In the genomic region with DNA sequence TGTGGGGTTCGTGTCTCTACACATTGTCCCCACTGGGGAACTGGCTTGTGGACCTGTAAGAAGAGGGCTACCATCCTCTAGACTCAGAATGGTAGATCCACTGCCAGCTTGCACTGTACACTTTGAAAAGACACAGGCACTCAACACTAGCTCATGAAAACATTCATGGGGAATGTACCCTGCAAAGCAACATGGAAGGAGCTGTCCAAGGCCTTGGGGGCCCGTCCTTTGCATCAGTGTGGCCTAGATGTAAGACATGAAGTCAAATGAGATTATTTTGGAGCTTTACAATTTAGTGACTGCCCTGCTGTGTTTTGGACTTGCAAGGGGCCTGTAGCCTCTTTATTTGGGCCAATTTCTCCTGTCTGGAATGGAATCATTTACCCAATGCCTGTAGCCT, we compare ENCODE assay signal across 35 cellular contexts.
"Had no signal": no experiment of that assay in that cellular context is flagged by ENCODE, and none has a peak within 500 bp of the region (broad histone marks: within the 10 kb centered on the region; RNA-seq: fewer than 3 reads in every experiment).

No MANE protein-coding gene starts in this region.

- H3K9me3 ChIP-seq: adrenal gland, breast epithelium, colonic mucosa, esophagus squamous epithelium, gastroesophageal sphincter, heart right ventricle had no signal

- ATAC-seq: activated CD8-positive, alpha-beta memory T cell treated with anti-CD3 and anti-CD28 coated beads, Interleukin-2, amount 10 ng/mL, durations not matched to agents 7 days and 5 days; activated CD8-positive, alpha-beta T cell treated with anti-CD3 and anti-CD28 coated beads for 36 hours; activated naive CD8-positive, alpha-beta T cell treated with anti-CD3 and anti-CD28 coated beads, Interleukin-2, amount 50 U/mL, for 24 hours; gastroesophageal sphincter; heart right ventricle; T-helper 17 cell; WTC11 had no signal

- H2AFZ ChIP-seq: hepatocyte had no signal

- H3K4me1 Mint-ChIP-seq: activated CD4-positive, alpha-beta T cell treated with anti-CD3 and anti-CD28 coated beads, Interleukin-2, amount 10 ng/mL, durations not matched to agents 7 days and 5 days; activated CD8-positive, alpha-beta memory T cell treated with anti-CD3 and anti-CD28 coated beads, Interleukin-2, amount 10 ng/mL, durations not matched to agents 7 days and 5 days; activated naive CD4-positive, alpha-beta T cell treated with anti-CD3 and anti-CD28 coated beads, Interleukin-2, amount 50 U/mL, for 24 hours; activated naive CD8-positive, alpha-beta T cell treated with anti-CD3 and anti-CD28 coated beads for 36 hours; activated naive CD8-positive, alpha-beta T cell treated with anti-CD3 and anti-CD28 coated beads, Interleukin-2, amount 50 U/mL, for 24 hours; brain; T-helper 17 cell; WTC11 had no signal

- DNase-seq: activated CD4-positive, alpha-beta T cell treated with anti-CD3 and anti-CD28 coated beads for 1 hour; activated CD4-positive, alpha-beta T cell treated with anti-CD3 and anti-CD28 coated beads for 4 hours; activated CD4-positive, alpha-beta T cell treated with anti-CD3 and anti-CD28 coated beads, Interleukin-2, amount 10 ng/mL, durations not matched to agents 7 days and 5 days; activated CD4-positive, alpha-beta T cell treated with anti-CD3 and anti-CD28 coated beads, Interleukin-2, amount 50 U/mL, for 4 hours; activated CD8-positive, alpha-beta memory T cell treated with anti-CD3 and anti-CD28 coated beads, Interleukin-2, amount 10 ng/mL, durations not matched to agents 7 days and 5 days; activated CD8-positive, alpha-beta memory T cell treated with anti-CD3 and anti-CD28 coated beads, Interleukin-2, amount 50 U/mL, for 4 hours; activated CD8-positive, alpha-beta T cell treated with anti-CD3 and anti-CD28 coated beads for 36 hours; activated effector memory CD4-positive, alpha-beta T cell treated with anti-CD3 and anti-CD28 coated beads, Interleukin-2, amount 50 U/mL, for 16 hours; activated naive CD4-positive, alpha-beta T cell treated with anti-CD3 and anti-CD28 coated beads for 36 hours; activated naive CD8-positive, alpha-beta T cell treated with anti-CD3 and anti-CD28 coated beads for 36 hours; activated naive CD8-positive, alpha-beta T cell treated with anti-CD3 and anti-CD28 coated beads, Interleukin-2, amount 50 U/mL, for 24 hours; activated T-cell treated with anti-CD3 and anti-CD28 coated beads, Interleukin-2, amount 50 U/mL, for 1 hour; activated T-cell treated with anti-CD3 and anti-CD28 coated beads, Interleukin-2, amount 50 U/mL, for 48 hours; adrenal gland; amygdala; aorta; central memory CD4-positive, alpha-beta T cell; cerebellar nuclear complex; colonic mucosa; effector CD8-positive, alpha-beta T cell; esophagus squamous epithelium; foreskin melanocyte; heart right ventricle; T-helper 17 cell had no signal

- H3K36me3 Mint-ChIP-seq: activated CD8-positive, alpha-beta memory T cell treated with anti-CD3 and anti-CD28 coated beads, Interleukin-2, amount 10 ng/mL, durations not matched to agents 7 days and 5 days; activated naive CD4-positive, alpha-beta T cell treated with anti-CD3 and anti-CD28 coated beads, Interleukin-2, amount 50 U/mL, for 24 hours; activated naive CD8-positive, alpha-beta T cell treated with anti-CD3 and anti-CD28 coated beads for 36 hours; brain had no signal

- H3K27ac ChIP-seq: adrenal gland, breast epithelium, cardiac muscle cell, colonic mucosa, epithelial cell of prostate, esophagus squamous epithelium, gastroesophageal sphincter, heart right ventricle, hepatocyte, VCaP had no signal

- H3K36me3 ChIP-seq: adrenal gland, breast epithelium, cardiac muscle cell, colonic mucosa, esophagus squamous epithelium, gastroesophageal sphincter, heart right ventricle had no signal

- H3K4me3 ChIP-seq: adrenal gland, breast epithelium, cardiac muscle cell, colonic mucosa, esophagus squamous epithelium, gastroesophageal sphincter, heart right ventricle, hepatocyte had no signal

- H3K27me3 Mint-ChIP-seq: activated CD4-positive, alpha-beta T cell treated with anti-CD3 and anti-CD28 coated beads, Interleukin-2, amount 10 ng/mL, durations not matched to agents 7 days and 5 days; activated CD8-positive, alpha-beta memory T cell treated with anti-CD3 and anti-CD28 coated beads, Interleukin-2, amount 10 ng/mL, durations not matched to agents 7 days and 5 days; activated CD8-positive, alpha-beta T cell treated with anti-CD3 and anti-CD28 coated beads for 36 hours; activated naive CD4-positive, alpha-beta T cell treated with anti-CD3 and anti-CD28 coated beads, Interleukin-2, amount 50 U/mL, for 24 hours; activated naive CD8-positive, alpha-beta T cell treated with anti-CD3 and anti-CD28 coated beads for 36 hours; activated naive CD8-positive, alpha-beta T cell treated with anti-CD3 and anti-CD28 coated beads, Interleukin-2, amount 50 U/mL, for 24 hours; T-helper 17 cell had no signal

- H3K27ac Mint-ChIP-seq: activated CD4-positive, alpha-beta T cell treated with anti-CD3 and anti-CD28 coated beads, Interleukin-2, amount 10 ng/mL, durations not matched to agents 7 days and 5 days; activated CD8-positive, alpha-beta memory T cell treated with anti-CD3 and anti-CD28 coated beads, Interleukin-2, amount 10 ng/mL, durations not matched to agents 7 days and 5 days; activated CD8-positive, alpha-beta T cell treated with anti-CD3 and anti-CD28 coated beads for 36 hours; activated naive CD4-positive, alpha-beta T cell treated with anti-CD3 and anti-CD28 coated beads for 36 hours; activated naive CD4-positive, alpha-beta T cell treated with anti-CD3 and anti-CD28 coated beads, Interleukin-2, amount 50 U/mL, for 24 hours; activated naive CD8-positive, alpha-beta T cell treated with anti-CD3 and anti-CD28 coated beads for 36 hours; activated naive CD8-positive, alpha-beta T cell treated with anti-CD3 and anti-CD28 coated beads, Interleukin-2, amount 50 U/mL, for 24 hours; activated T-helper 1 cell treated with anti-CD3 and anti-CD28 coated beads, Interleukin-12 subunit alpha, Interleukin-12 subunit beta, Interleukin-2, Interleukin-4 antibody, amounts not matched to agents 30 ng/mL and 10 ng/mL and 1 ng/mL, durations not matched to agents 14 hours and 24 hours and 36 hours; activated T-helper 2 cell treated with anti-CD3 and anti-CD28 coated beads, Interferon-gamma antibody, Interleukin-2, Interleukin-4, amounts not matched to agents 10 μg/mL and 5 μg/mL and 100 μg/mL, durations not matched to agents 14 hours and 24 hours and 36 hours; brain; T-helper 17 cell; WTC11 had no signal

- H3K4me1 ChIP-seq: adrenal gland, breast epithelium, colonic mucosa, esophagus squamous epithelium, gastroesophageal sphincter, heart right ventricle had no signal

- H3K4me2 ChIP-seq: hepatocyte had no signal

- H3K79me2 ChIP-seq: hepatocyte had no signal

- H3K27me3 ChIP-seq: adrenal gland, breast epithelium, cardiac muscle cell, colonic mucosa, esophagus squamous epithelium, gastroesophageal sphincter, heart right ventricle, hepatocyte had no signal

- H3K9me3 Mint-ChIP-seq: activated T-helper 1 cell treated with anti-CD3 and anti-CD28 coated beads, Interleukin-12 subunit alpha, Interleukin-12 subunit beta, Interleukin-2, Interleukin-4 antibody, amounts not matched to agents 30 ng/mL and 10 ng/mL and 1 ng/mL, durations not matched to agents 14 hours and 24 hours and 36 hours had no signal

- H3K4me3 Mint-ChIP-seq: activated CD4-positive, alpha-beta T cell treated with anti-CD3 and anti-CD28 coated beads, Interleukin-2, amount 10 ng/mL, durations not matched to agents 7 days and 5 days; activated CD8-positive, alpha-beta memory T cell treated with anti-CD3 and anti-CD28 coated beads, Interleukin-2, amount 10 ng/mL, durations not matched to agents 7 days and 5 days; activated CD8-positive, alpha-beta T cell treated with anti-CD3 and anti-CD28 coated beads for 36 hours; activated naive CD4-positive, alpha-beta T cell treated with anti-CD3 and anti-CD28 coated beads for 36 hours; activated naive CD4-positive, alpha-beta T cell treated with anti-CD3 and anti-CD28 coated beads, Interleukin-2, amount 50 U/mL, for 24 hours; activated naive CD8-positive, alpha-beta T cell treated with anti-CD3 and anti-CD28 coated beads for 36 hours; activated naive CD8-positive, alpha-beta T cell treated with anti-CD3 and anti-CD28 coated beads, Interleukin-2, amount 50 U/mL, for 24 hours; activated T-helper 1 cell treated with anti-CD3 and anti-CD28 coated beads, Interleukin-12 subunit alpha, Interleukin-12 subunit beta, Interleukin-2, Interleukin-4 antibody, amounts not matched to agents 30 ng/mL and 10 ng/mL and 1 ng/mL, durations not matched to agents 14 hours and 24 hours and 36 hours; brain; T-helper 17 cell; WTC11 had no signal
